11 cellular contexts compared by ENCODE assay signal in genomic region chr5:159456261-159456660, GRCh38.
DNase-seq lines count a peak whose midpoint lies in the region; ATAC-seq and TF ChIP-seq lines count a peak whose summit lies in the region.
"Had no signal": no experiment of that assay in that cellular context is flagged by ENCODE, and none has a peak within 500 bp of the region (broad histone marks: within the 10 kb centered on the region; RNA-seq: fewer than 3 reads in every experiment).

No MANE protein-coding gene starts in this region.

- peaks cover 26% of the 10 kb centered on the region for H3K4me1 Mint-ChIP-seq in activated T-helper 17 cell treated with anti-CD3 and anti-CD28 coated beads, Interleukin-2, amount 50 U/mL, for 72 hours

- no peaks in the 10 kb centered on the region for H3F3A ChIP-seq in PC-3 (ENCODE audit: low read length, unreplicated experiment)

- intact Hi-C loops in PC-3 (cut with micrococcal nuclease): no loop called here

- no peaks in the 10 kb centered on the region for H3K9me2 ChIP-seq in PC-3 (replicated peaks; ENCODE audit: low read length)

- TF ChIP-seq CTCF in PC-3 (conservative IDR thresholded peaks at IDR 0.05; ENCODE audit: low read depth, low read length): no peak

- no peaks in the 10 kb centered on the region for H3K9me3 ChIP-seq in PC-3 (ENCODE audit: low read length)

- H4K20me1 ChIP-seq in PC-3 (ENCODE audit: low read length): no peaks in the 10 kb centered on the region

- BruUV-seq in PC-3 (replicated peaks; lab: Mats Ljungman, UMichigan): no TSS peak

- ATAC-seq in GM18861 (IDR thresholded peaks at IDR 0.05; ENCODE audit: unreplicated experiment): peak; percentile 1
- peak; percentile 4 for ATAC-seq in GM21423 (IDR thresholded peaks at IDR 0.05; ENCODE audit: unreplicated experiment)
- ATAC-seq in HG02973 (IDR thresholded peaks at IDR 0.05; ENCODE audit: unreplicated experiment): peak; percentile 0
- no peak for ATAC-seq in activated T-helper 17 cell treated with anti-CD3 and anti-CD28 coated beads, Interleukin-2, amount 50 U/mL, for 72 hours (replicated peaks)
- ATAC-seq in PC-3: no peak

- no peaks in the 10 kb centered on the region for H3K36me3 Mint-ChIP-seq in activated T-helper 17 cell treated with anti-CD3 and anti-CD28 coated beads, Interleukin-2, amount 50 U/mL, for 72 hours (ENCODE audit: low read depth)

- H3K4me3 Mint-ChIP-seq in activated T-helper 17 cell treated with anti-CD3 and anti-CD28 coated beads, Interleukin-2, amount 50 U/mL, for 72 hours: no peak overlapping the region
- H3K4me3 Mint-ChIP-seq: memory B cell had no signal

- H3K9me3 Mint-ChIP-seq in activated T-helper 17 cell treated with anti-CD3 and anti-CD28 coated beads, Interleukin-2, amount 50 U/mL, for 72 hours: no peaks in the 10 kb centered on the region
- H3K9me3 Mint-ChIP-seq: memory B cell had no signal

- H3K4me1 ChIP-seq in PC-3 (ENCODE audit: insufficient read depth, low read length): peaks cover 28% of the 10 kb centered on the region

- no peak overlapping the region for H3K4me2 ChIP-seq in PC-3 (ENCODE audit: low read length)

- peaks cover 14% of the 10 kb centered on the region for H3K27me3 Mint-ChIP-seq in activated T-helper 17 cell treated with anti-CD3 and anti-CD28 coated beads, Interleukin-2, amount 50 U/mL, for 72 hours
- H3K27me3 Mint-ChIP-seq: memory B cell had no signal

- peak overlapping the region; percentile 55 for H3K27ac Mint-ChIP-seq in activated T-helper 17 cell treated with anti-CD3 and anti-CD28 coated beads, Interleukin-2, amount 50 U/mL, for 72 hours
- H3K27ac Mint-ChIP-seq: memory B cell had no signal

- H3K27me3 ChIP-seq in PC-3 (ENCODE audit: low read length): no peaks in the 10 kb centered on the region
- H3K27me3 ChIP-seq: dorsolateral prefrontal cortex had no signal

- CTCF ChIA-PET in PC-3 (lab: Charles Lee): no interaction called here

- no peak overlapping the region for H2AFZ ChIP-seq in PC-3 (ENCODE audit: low read length)

- H3K9ac ChIP-seq in PC-3 (ENCODE audit: low read length): no peak overlapping the region

- no peaks in the 10 kb centered on the region for H3K79me2 ChIP-seq in PC-3 (ENCODE audit: low read length)

- no peak overlapping the region for H3K4me3 ChIP-seq in PC-3 (ENCODE audit: low read length)
- H3K4me3 ChIP-seq: dorsolateral prefrontal cortex had no signal

- no peaks in the 10 kb centered on the region for H3K36me3 ChIP-seq in PC-3 (ENCODE audit: low read depth, low read length)

- H3K27ac ChIP-seq in PC-3 (ENCODE audit: low read length): no peak overlapping the region

- POLR2A ChIA-PET in PC-3 (lab: Charles Lee; ENCODE audit: unreplicated experiment): no interaction called here

- DNase-seq in PC-3: no peak
- DNase-seq in NCI-H2171 treated with DMSO at 0.1 percent for 48 hours (lab: John Stamatoyannopoulos, UW): no peak
- no peak for DNase-seq in NCI-H2029 (lab: John Stamatoyannopoulos, UW)
- DNase-seq in activated CD4-positive, alpha-beta T cell treated with anti-CD3 and anti-CD28 coated beads, Interleukin-2, amount 50 U/mL, for 48 hours: no peak
- DNase-seq: dorsolateral prefrontal cortex, NCI-H2171 had no signal

Comparison
In these comparisons a context has a peak if more than half of its experiments do, and no peak if none do; other contexts are left out.
1. ATAC-seq: peak in GM18861 (single experiment), GM21423 (single experiment) and HG02973 (single experiment); none in activated T-helper 17 cell treated with anti-CD3 and anti-CD28 coated beads, Interleukin-2, amount 50 U/mL, for 72 hours (single experiment) and PC-3 (single experiment).